Comparison of ENCODE assay signal across 27 cellular contexts in the genomic region with DNA sequence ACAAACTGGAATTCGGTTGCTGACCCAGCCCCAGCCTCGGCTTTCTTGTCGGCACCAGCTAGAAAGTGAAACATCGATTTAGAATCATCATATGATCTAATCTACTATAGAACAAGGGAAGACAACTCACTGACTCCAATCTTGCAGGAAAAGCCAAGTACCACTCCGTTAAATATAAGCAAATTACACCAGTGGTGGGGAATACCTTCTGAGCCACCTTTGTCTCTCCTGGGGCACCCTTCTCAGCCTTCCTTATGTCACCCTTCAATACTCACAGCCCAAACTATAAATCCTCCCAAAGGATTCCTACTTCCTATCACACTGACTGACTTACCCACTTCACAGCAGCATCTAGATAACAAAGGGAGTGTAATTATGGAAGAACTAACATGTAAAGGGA. TPM values are rescaled to one million over a fixed set of nuclear protein-coding genes. Genes with fewer than 3 reads are reported as not detected.
A peak's percentile ranks its signal among the peaks of the same experiment; 100 is the strongest.
DNase-seq lines count a peak whose midpoint lies in the region; ATAC-seq, FAIRE-seq and TF ChIP-seq lines count a peak whose summit lies in the region.
"Had no signal": no experiment of that assay in that cellular context is flagged by ENCODE, and none has a peak within 500 bp of the region (broad histone marks: within the 10 kb centered on the region; RNA-seq: fewer than 3 reads in every experiment).

No MANE protein-coding gene starts in this region.

- H3K27ac ChIP-seq in HEK293 (ENCODE audit: extremely low read depth, low read depth, low read length): peak overlapping the region; percentile 34; the same call in 1 of the 2 replicates
- no peak overlapping the region for H3K27ac ChIP-seq in GM12878 (ENCODE audit: control insufficient read depth, insufficient read depth)
- H3K27ac ChIP-seq in caudate nucleus (ENCODE audit: low read depth, low read length): no peak overlapping the region
- H3K27ac ChIP-seq: ascending aorta, esophagus squamous epithelium, gastroesophageal sphincter, pancreas, Peyer's patch, SJCRH30, tibial artery had no signal

- CTCF ChIA-PET in activated naive CD4-positive, alpha-beta T cell treated with anti-CD3 and anti-CD28 coated beads, Interleukin-2, amount 10 ng/mL, durations not matched to agents 7 days and 5 days (lab: Charles Lee): no interaction called here
- CTCF ChIA-PET in HEK293 (lab: Yijun Ruan, JAX): interaction anchor here (0.9 to 1.1 kb wide), 3 partner anchors 169 to 363 kb away, joined by 3 read pairs; a partner anchor contains a TSS
- CTCF ChIA-PET in GM12878 (lab: Yijun Ruan, JAX): interaction anchor here (1.2 kb wide), 1 partner anchor 169 kb away, joined by 3 read pairs; a partner anchor contains a TSS

- H4K20me1 ChIP-seq in GM12878 (ENCODE audit: control insufficient read depth, insufficient read depth): no peaks in the 10 kb centered on the region; the same call in 1 of the 2 replicates

- no peak for ATAC-seq in GM12878
- ATAC-seq in HG03457 (IDR thresholded peaks at IDR 0.05; ENCODE audit: unreplicated experiment): no peak
- ATAC-seq: gastroesophageal sphincter, pancreas, sciatic nerve, T-helper 17 cell had no signal

- H3K4me3 Mint-ChIP-seq in activated naive CD4-positive, alpha-beta T cell treated with anti-CD3 and anti-CD28 coated beads, Interleukin-2, amount 10 ng/mL, durations not matched to agents 7 days and 5 days: no peak overlapping the region
- H3K4me3 Mint-ChIP-seq: activated B cell treated with CpG ODN at 0.5 μM for 24 hours, HFFc6, T-helper 17 cell had no signal

- H3K4me1 ChIP-seq in HEK293 (ENCODE audit: control insufficient read depth, insufficient read depth, low read length) (no peaks in the 10 kb centered on the region), GM12878 (ENCODE audit: control insufficient read depth, insufficient read depth, low read length) (no peaks in the 10 kb centered on the region; the same call in 1 of the 2 replicates), skeletal muscle satellite cell (ENCODE audit: control insufficient read depth, insufficient read depth, low read length) (peaks cover 4% of the 10 kb centered on the region)
- H3K4me1 ChIP-seq: SJCRH30 had no signal

- no peak overlapping the region for H3K4me3 ChIP-seq in HEK293 (ENCODE audit: low read depth, low read length)
- H3K4me3 ChIP-seq in GM12878: no peak overlapping the region
- no peak overlapping the region for H3K4me3 ChIP-seq in skeletal muscle satellite cell (ENCODE audit: low read length)
- H3K4me3 ChIP-seq: ascending aorta, esophagus squamous epithelium, gastroesophageal sphincter, pancreas, Peyer's patch, SJCRH30, tibial artery had no signal

- SMC1A ChIA-PET in GM12878 (lab: Charles Lee; ENCODE audit: uncharacterized antibody, unreplicated experiment): interaction anchor here (0.6 to 4.0 kb wide), 2 partner anchors 169 to 178 kb away, joined by 3 to 14 read pairs; a partner anchor contains a TSS

- no peak for TF ChIP-seq POLR2A in GM12878 (IDR thresholded peaks at IDR 0.05; ENCODE audit: low read depth, low read length)

- POLR2A ChIA-PET in HEK293 (lab: Yijun Ruan, JAX) (interaction anchor here (1.0 kb wide), 1 partner anchor 169 kb away, joined by 3 read pairs; no protein-coding TSS in a partner anchor), GM12878 (lab: Charles Lee) (interaction anchor here (0.6 kb wide), 1 partner anchor 136 kb away, joined by 7 read pairs; no protein-coding TSS in a partner anchor)

- TF ChIP-seq EP300 in GM12878 (IDR thresholded peaks at IDR 0.05; ENCODE audit: borderline replicate concordance in 1 of 2, control insufficient read depth in 1 of 2, low read depth in 2 of 2, low read length in 2 of 2): no peak

- no peaks in the 10 kb centered on the region for H3K9me3 Mint-ChIP-seq in activated naive CD4-positive, alpha-beta T cell treated with anti-CD3 and anti-CD28 coated beads, Interleukin-2, amount 10 ng/mL, durations not matched to agents 7 days and 5 days
- H3K9me3 Mint-ChIP-seq: activated B cell treated with CpG ODN at 0.5 μM for 24 hours, HFFc6 had no signal

- RAD21 ChIA-PET in GM12878 (lab: Charles Lee; ENCODE audit: unreplicated experiment): no interaction called here

- in situ Hi-C loops in GM12878 (cut with MboI): loop anchor here (5.0 kb wide), 1 partner anchor 176 kb away; no protein-coding TSS in a partner anchor

- TF ChIP-seq CTCF in HEK293 (tag by site-specific recombination; IDR thresholded peaks at IDR 0.05) (no peak), GM12878 (IDR thresholded peaks at IDR 0.05 in 2 of 3, conservative IDR thresholded peaks at IDR 0.05 in 1 of 3; ENCODE audit: control insufficient read depth in 2 of 3, extremely low read depth in 1 of 3, insufficient read depth in 1 of 3, low read depth in 3 of 3, low read length in 3 of 3) (no peak)

- H3K9me3 ChIP-seq in HEK293 (ENCODE audit: control insufficient read depth, insufficient read depth, low read depth, low read length) (no peaks in the 10 kb centered on the region), GM12878 (replicated peaks; ENCODE audit: control insufficient read depth, insufficient read depth, low read length) (no peaks in the 10 kb centered on the region), skeletal muscle satellite cell (replicated peaks; ENCODE audit: low read length) (no peaks in the 10 kb centered on the region)
- H3K9me3 ChIP-seq: ascending aorta, esophagus squamous epithelium, gastroesophageal sphincter, pancreas, Peyer's patch, SJCRH30, tibial artery had no signal

- no peak overlapping the region for H3K4me2 ChIP-seq in GM12878 (ENCODE audit: control insufficient read depth, insufficient read depth)
- H3K4me2 ChIP-seq in skeletal muscle satellite cell (ENCODE audit: low read length): no peak overlapping the region

- H3K36me3 ChIP-seq in HEK293 (ENCODE audit: control insufficient read depth in 2 of 2, insufficient read depth in 1 of 2, low read length in 2 of 2): peaks cover 62 to 89% of the 10 kb centered on the region in 2 experiments
- peaks cover 13 to 40% of the 10 kb centered on the region in 2 experiments for H3K36me3 ChIP-seq in GM12878 (ENCODE audit: control insufficient read depth in 2 of 2, insufficient read depth in 2 of 2, low read length in 1 of 2)
- peaks cover 67% of the 10 kb centered on the region for H3K36me3 ChIP-seq in skeletal muscle satellite cell (ENCODE audit: insufficient read depth, low read length)

- 59% methylated on average over 5 of the region's 5 CpGs for WGBS in GM12878 (ENCODE audit: insufficient coverage, insufficient replicate concordance, low lambda C conversion rate, missing lambda C conversion rate)

- TF ChIP-seq RAD21 in GM12878 (IDR thresholded peaks at IDR 0.05; ENCODE audit: insufficient read depth, low read depth, low read length): no peak

- peaks cover 49% of the 10 kb centered on the region for H3K36me3 Mint-ChIP-seq in activated naive CD4-positive, alpha-beta T cell treated with anti-CD3 and anti-CD28 coated beads, Interleukin-2, amount 10 ng/mL, durations not matched to agents 7 days and 5 days

- DNase-seq in activated naive CD4-positive, alpha-beta T cell treated with anti-CD3 and anti-CD28 coated beads, Interleukin-2, amount 10 ng/mL, durations not matched to agents 7 days and 5 days: no peak
- no peak for DNase-seq in activated naive CD4-positive, alpha-beta T cell treated with anti-CD3 and anti-CD28 coated beads, Interleukin-2, amount 50 U/mL, for 16 hours
- DNase-seq in GM12878 (ENCODE audit: low read depth, low spot score): no peak
- DNase-seq in SKM-1 (lab: John Stamatoyannopoulos, UW; ENCODE audit: unreplicated experiment): no peak
- no peak for DNase-seq in caudate nucleus (lab: John Stamatoyannopoulos, UW)
- DNase-seq: activated B cell treated with CpG ODN at 0.5 μM for 24 hours; activated effector memory CD4-positive, alpha-beta T cell treated with anti-CD3 and anti-CD28 coated beads, Interleukin-2, amount 50 U/mL, for 16 hours; DND-41; effector CD4-positive, alpha-beta T cell; esophagus squamous epithelium; HFFc6; NCI-H1417; NCI-H510A treated with DMSO at 0.1 percent for 48 hours; NK-92 treated with Interleukin-12 subunit alpha and Interleukin-12 subunit beta, amount 100 ng/mL, for 24 hours; pancreas; Peyer's patch; SJCRH30; stimulated activated naive CD4-positive, alpha-beta T cell; T-helper 17 cell; tibial artery had no signal

- H3K27me3 ChIP-seq in GM12878 (replicated peaks in 1 of 2; ENCODE audit: control insufficient read depth in 2 of 2, insufficient read depth in 2 of 2, low read length in 1 of 2) (no peaks in the 10 kb centered on the region), skeletal muscle satellite cell (ENCODE audit: control insufficient read depth, insufficient read depth, low read length) (no peaks in the 10 kb centered on the region)
- H3K27me3 ChIP-seq: ascending aorta, esophagus squamous epithelium, gastroesophageal sphincter, pancreas, Peyer's patch, SJCRH30, tibial artery had no signal

- no TSS peak for BruUV-seq in GM12878 (replicated peaks; lab: Mats Ljungman, UMichigan)

- H2AFZ ChIP-seq in GM12878 (ENCODE audit: control insufficient read depth, low read depth, low read length): no peak overlapping the region

- FAIRE-seq in GM12878 (lab: Jason Lieb, UNC): no peak
- FAIRE-seq: pancreas had no signal

- no peaks in the 10 kb centered on the region for H3K27me3 Mint-ChIP-seq in activated naive CD4-positive, alpha-beta T cell treated with anti-CD3 and anti-CD28 coated beads, Interleukin-2, amount 10 ng/mL, durations not matched to agents 7 days and 5 days
- H3K27me3 Mint-ChIP-seq: activated B cell treated with CpG ODN at 0.5 μM for 24 hours, T-helper 17 cell had no signal

- intact Hi-C loops in GM12878 (cut with micrococcal nuclease; ENCODE audit: unreplicated experiment): no loop called here

- H3K9ac ChIP-seq in GM12878 (ENCODE audit: control insufficient read depth, insufficient read depth, low read length) (no peak overlapping the region), skeletal muscle satellite cell (ENCODE audit: low read depth, low read length) (peak overlapping the region; percentile 4)

- peak overlapping the region; percentile 62 for H3K27ac Mint-ChIP-seq in activated naive CD4-positive, alpha-beta T cell treated with anti-CD3 and anti-CD28 coated beads, Interleukin-2, amount 10 ng/mL, durations not matched to agents 7 days and 5 days
- H3K27ac Mint-ChIP-seq: activated B cell treated with CpG ODN at 0.5 μM for 24 hours, T-helper 17 cell had no signal

- peaks cover 30% of the 10 kb centered on the region for H3K4me1 Mint-ChIP-seq in activated naive CD4-positive, alpha-beta T cell treated with anti-CD3 and anti-CD28 coated beads, Interleukin-2, amount 10 ng/mL, durations not matched to agents 7 days and 5 days

- peaks cover 21% of the 10 kb centered on the region for H3K79me2 ChIP-seq in GM12878 (ENCODE audit: control insufficient read depth, insufficient read depth, low read length)

RNA-seq across cellular contexts. Expression of a gene that starts 7.5 kb away (rescaled TPM):
- total RNA-seq in GM12878 (2013; cell fraction: nucleolus; rRNA removed): 360 and 401 TPM in 2 replicates
- total RNA-seq in GM12878 (2014; rRNA removed): 3,265 and 3,625 TPM in 2 replicates
- total RNA-seq in GM12878 (2014; rRNA removed; fragmentation: Illumina TruSeq; extraction: Trizol): 3,150 and 3,233 TPM in 2 replicates
- 2,325 and 2,481 TPM in 2 replicates for total RNA-seq in GM12878 (2021)
- polyA plus RNA-seq in GM12878 (2011; ENCODE audit: low read depth): 8,423 TPM
- polyA plus RNA-seq in GM12878 (2011; rRNA removed): 2,575 and 3,799 TPM in 2 replicates
- polyA plus RNA-seq in GM12878 (2011; cell fraction: cytosol; rRNA removed): 6,646 and 9,086 TPM in 2 replicates
- 1,492 and 1,706 TPM in 2 replicates for polyA plus RNA-seq in GM12878 (2011; cell fraction: nucleus; rRNA removed)
- polyA plus RNA-seq in GM12878 (2012): 3,794 and 4,086 TPM in 2 replicates
- polyA plus RNA-seq in GM12878 (2014; fragmentation: Illumina TruSeq; extraction: Trizol): 3,495 and 3,970 TPM in 2 replicates
- 1,000 to 10,000 TPM; 2,067 to 2,394 TPM for polyA plus RNA-seq in GM12878 (2014; fragmentation: Nextera tagmentation; extraction: Ambion mirVana)
- 3,767 and 4,060 TPM in 2 replicates for polyA plus RNA-seq in GM12878 (2014; rRNA removed)
- 1,000 to 10,000 TPM; 1,546 to 1,554 TPM for polyA plus RNA-seq in GM12878 (2016; fragmentation: Nextera tagmentation; extraction: Ambion mirVana)
- 1,866 and 2,585 TPM in 2 replicates for polyA minus RNA-seq in GM12878 (2011; rRNA and poly(A)+ RNA removed)
- polyA minus RNA-seq in GM12878 (2011; cell fraction: cytosol; rRNA and poly(A)+ RNA removed): 439 and 466 TPM in 2 replicates
- polyA minus RNA-seq in GM12878 (2011; cell fraction: nucleus; rRNA and poly(A)+ RNA removed): 136 and 165 TPM in 2 replicates
- total RNA-seq in skeletal muscle satellite cell (2012; rRNA removed): 2,752 and 3,798 TPM in 2 replicates

RNA-seq across cellular contexts. Expression of a gene that starts 25.9 kb away (rescaled TPM):
- 32.2 and 32.9 TPM in 2 replicates for total RNA-seq in GM12878 (2013; cell fraction: nucleolus; rRNA removed)
- total RNA-seq in GM12878 (2014; rRNA removed): 27.3 and 32.4 TPM in 2 replicates
- 32.1 and 32.3 TPM in 2 replicates for total RNA-seq in GM12878 (2014; rRNA removed; fragmentation: Illumina TruSeq; extraction: Trizol)
- total RNA-seq in GM12878 (2021): 27.8 and 28.5 TPM in 2 replicates
- polyA plus RNA-seq in GM12878 (2011; ENCODE audit: low read depth): 4.2 TPM
- polyA plus RNA-seq in GM12878 (2011; rRNA removed): 17.9 and 20.9 TPM in 2 replicates
- 10.5 and 11.0 TPM in 2 replicates for polyA plus RNA-seq in GM12878 (2011; cell fraction: cytosol; rRNA removed)
- polyA plus RNA-seq in GM12878 (2011; cell fraction: nucleus; rRNA removed): 8.2 and 10.1 TPM in 2 replicates
- 4.6 and 5.9 TPM in 2 replicates for polyA plus RNA-seq in GM12878 (2012)
- polyA plus RNA-seq in GM12878 (2014; fragmentation: Illumina TruSeq; extraction: Trizol): 28.5 and 34.7 TPM in 2 replicates
- 10 to 100 TPM in 1 of 2 experiments, 1 to 10 TPM in 1; 2.4 to 23.6 TPM for polyA plus RNA-seq in GM12878 (2014; fragmentation: Nextera tagmentation; extraction: Ambion mirVana)
- polyA plus RNA-seq in GM12878 (2014; rRNA removed): 25.8 and 27.6 TPM in 2 replicates
- 10 to 100 TPM; 13.8 to 14.2 TPM for polyA plus RNA-seq in GM12878 (2016; fragmentation: Nextera tagmentation; extraction: Ambion mirVana)
- 22.7 and 22.9 TPM in 2 replicates for polyA minus RNA-seq in GM12878 (2011; rRNA and poly(A)+ RNA removed)
- 8.3 and 10.4 TPM in 2 replicates for polyA minus RNA-seq in GM12878 (2011; cell fraction: cytosol; rRNA and poly(A)+ RNA removed)
- 3.4 and 5.5 TPM in 2 replicates for polyA minus RNA-seq in GM12878 (2011; cell fraction: nucleus; rRNA and poly(A)+ RNA removed)
- total RNA-seq in skeletal muscle satellite cell (2012; rRNA removed): 19.0 and 19.2 TPM in 2 replicates

RNA-seq across cellular contexts. Expression of a gene that starts 47.5 kb away (rescaled TPM):
- 2.1 and 3.9 TPM in 2 replicates for total RNA-seq in GM12878 (2013; cell fraction: nucleolus; rRNA removed)
- total RNA-seq in GM12878 (2014; rRNA removed) (3.6 and 5.1 TPM in 2 replicates), GM12878 (2014; rRNA removed; fragmentation: Illumina TruSeq; extraction: Trizol) (1.9 and 2.1 TPM in 2 replicates), GM12878 (2021) (8.9 and 9.4 TPM in 2 replicates)
- 0.25 TPM for polyA plus RNA-seq in GM12878 (2011; ENCODE audit: low read depth)
- polyA plus RNA-seq in GM12878 (2011; rRNA removed) (6.9 and 7.5 TPM in 2 replicates), GM12878 (2014; fragmentation: Illumina TruSeq; extraction: Trizol) (3.3 and 4.8 TPM in 2 replicates), GM12878 (2014; fragmentation: Nextera tagmentation; extraction: Ambion mirVana) (under 1 TPM; 0.50 to 0.75 TPM), GM12878 (2014; rRNA removed) (6.8 and 6.9 TPM in 2 replicates), GM12878 (2016; fragmentation: Nextera tagmentation; extraction: Ambion mirVana) (1 to 10 TPM; 1.7 to 2.0 TPM)
- polyA plus RNA-seq in GM12878 (2011; cell fraction: cytosol; rRNA removed): 9.0 and 10.1 TPM in 2 replicates
- polyA plus RNA-seq in GM12878 (2011; cell fraction: nucleus; rRNA removed): 22.5 and 29.3 TPM in 2 replicates
- polyA plus RNA-seq in GM12878 (2012): 1.2 and 1.4 TPM in 2 replicates
- polyA minus RNA-seq in GM12878 (2011; rRNA and poly(A)+ RNA removed): 5.2 and 8.2 TPM in 2 replicates
- 4.1 and 5.1 TPM in 2 replicates for polyA minus RNA-seq in GM12878 (2011; cell fraction: cytosol; rRNA and poly(A)+ RNA removed)
- polyA minus RNA-seq in GM12878 (2011; cell fraction: nucleus; rRNA and poly(A)+ RNA removed): 3.9 and 4.7 TPM in 2 replicates
- total RNA-seq in skeletal muscle satellite cell (2012; rRNA removed): 0.44 TPM in 1 of 2 replicates, not detected in the other
- total RNA-seq: ascending aorta, esophagus squamous epithelium, HFFc6, lung microvascular endothelial cell, SJCRH30 had no signal
